ENCODE assay signal across 8 cellular contexts in the genomic region with DNA sequence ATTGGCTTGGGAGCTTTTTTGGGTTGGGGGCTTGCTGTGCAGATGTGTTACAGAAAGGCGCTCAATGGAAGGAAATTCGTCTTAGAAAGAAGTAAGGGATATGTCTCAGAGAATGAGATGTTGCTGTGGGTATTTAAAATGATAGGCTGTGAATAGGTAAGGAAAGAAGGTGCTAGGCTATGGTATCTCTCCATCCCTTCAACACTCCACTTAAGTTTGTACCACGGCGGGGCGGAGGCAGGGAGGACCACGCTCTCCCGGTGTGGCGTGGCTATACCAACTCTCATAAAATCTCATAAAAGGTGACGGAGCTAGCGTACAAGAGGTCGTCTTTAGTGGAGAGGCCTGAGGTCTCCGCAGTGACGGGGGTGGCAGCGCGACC. TPM values are rescaled to one million over a fixed set of nuclear protein-coding genes. Genes with fewer than 3 reads are reported as not detected.
A peak's percentile ranks its signal among the peaks of the same experiment; 100 is the strongest.
DNase-seq lines count a peak whose midpoint lies in the region; ATAC-seq and TF ChIP-seq lines count a peak whose summit lies in the region.

No MANE protein-coding gene starts in this region.

- H3K4me1 Mint-ChIP-seq in brain: peaks cover 55% of the 10 kb centered on the region

- DNase-seq in Right ventricle myocardium inferior (ENCODE audit: missing footprints) (no peak), cardiac septum (ENCODE audit: low spot score) (no peak), lung (ENCODE audit: low spot score) (no peak), vagina (ENCODE audit: extremely low spot score in 2 of 2) (no peak), mesenteric fat pad (ENCODE audit: low spot score) (no peak), ureter (ENCODE audit: low spot score) (no peak)

- H3K27me3 Mint-ChIP-seq in brain: peaks cover 25% of the 10 kb centered on the region

- no peaks in the 10 kb centered on the region for H3K27me3 ChIP-seq in lung (ENCODE audit: control insufficient read depth, insufficient read depth)
- no peaks in the 10 kb centered on the region for H3K27me3 ChIP-seq in vagina

- H3K9me3 ChIP-seq in lung (ENCODE audit: control insufficient read depth in 2 of 2, insufficient read depth in 1 of 2, low read length in 1 of 2): no peaks in the 10 kb centered on the region
- no peaks in the 10 kb centered on the region for H3K9me3 ChIP-seq in vagina

- WGBS in lung, 2 donors: 24 to 31% methylated on average over 15 of the region's 15 CpGs

- TF ChIP-seq POLR2A in vagina (IDR thresholded peaks at IDR 0.05): no peak

- intact Hi-C loops in Right ventricle myocardium inferior (cut with DNase I) (loop anchor here (5.0 kb wide), 1 partner anchor 33 kb away; a partner anchor contains a TSS), cardiac septum (cut with DNase I) (loop anchor here (2.0 kb wide), 1 partner anchor 36 kb away; a partner anchor contains a TSS), vagina (cut with DNase I) (no loop called here)

- ATAC-seq in Right ventricle myocardium inferior (peak; percentile 29), HG03457 (IDR thresholded peaks at IDR 0.05; ENCODE audit: unreplicated experiment) (peak; percentile 20), lung (ENCODE audit: insufficient read depth, low FRiP score) (peak; percentile 45)

- TF ChIP-seq CTCF in brain (conservative IDR thresholded peaks at IDR 0.05): peak in 1 of 2 experiments; percentile 1
- no peak for TF ChIP-seq CTCF in lung (IDR thresholded peaks at IDR 0.05; ENCODE audit: control extremely low read depth, extremely low read depth)
- TF ChIP-seq CTCF in vagina (IDR thresholded peaks at IDR 0.05): no peak

- H3K4me1 ChIP-seq in lung (ENCODE audit: control insufficient read depth in 2 of 2, insufficient read depth in 2 of 2, low read length in 2 of 2): peaks cover 3 to 10% of the 10 kb centered on the region in 2 donors
- peaks cover 18% of the 10 kb centered on the region for H3K4me1 ChIP-seq in vagina

- H3K36me3 ChIP-seq in lung (ENCODE audit: control insufficient read depth in 2 of 2, insufficient read depth in 2 of 2, low read length in 2 of 2): no peaks in the 10 kb centered on the region
- H3K36me3 ChIP-seq in vagina: no peaks in the 10 kb centered on the region

- peak overlapping the region; percentile 93 to 99 (median 95) for H3K4me3 Mint-ChIP-seq in brain

- peak overlapping the region; percentile 76 to 98 (median 95) for H3K27ac Mint-ChIP-seq in brain

- peak overlapping the region; percentile 82 to 83 for H3K27ac ChIP-seq in lung (ENCODE audit: low read depth in 1 of 2, low read length in 1 of 2)
- peak overlapping the region; percentile 53 for H3K27ac ChIP-seq in vagina

- H3K36me3 Mint-ChIP-seq in brain: peaks cover 15% of the 10 kb centered on the region

- H3K9me3 Mint-ChIP-seq in brain: peaks cover 8 to 17% (median 14%) of the 10 kb centered on the region in 5 experiments

- H3K4me3 ChIP-seq in lung: peak overlapping the region; percentile 84
- peak overlapping the region; percentile 73 to 80 for H3K4me3 ChIP-seq in vagina

RNA-seq across cellular contexts. Expression of a gene that starts 0.3 kb away (rescaled TPM):
- total RNA-seq in Right ventricle myocardium inferior (10.8 TPM), cardiac septum (12.7 TPM), lung (10 to 100 TPM; 14.7 to 41.6 TPM), vagina (14.2 TPM), mesenteric fat pad (22.7 TPM), ureter (20.7 TPM)
- polyA plus RNA-seq in brain (ENCODE audit: insufficient read depth, low read depth, low replicate concordance) (9.2 TPM), lung (1 to 10 TPM; 2.9 to 7.6 TPM)

RNA-seq across cellular contexts. Expression of a gene that starts 35.1 kb away (rescaled TPM):
- total RNA-seq in Right ventricle myocardium inferior: 14.3 TPM
- total RNA-seq in cardiac septum: 17.8 TPM
- 10.7 TPM for polyA plus RNA-seq in brain (ENCODE audit: insufficient read depth, low read depth, low replicate concordance)
- 10 to 100 TPM; 35.4 to 53.7 TPM for total RNA-seq in lung
- polyA plus RNA-seq in lung: 10 to 100 TPM; 13.7 to 22.5 TPM
- total RNA-seq in vagina: 55.2 TPM
- 26.9 TPM for total RNA-seq in mesenteric fat pad
- total RNA-seq in ureter: 43.9 TPM
